1 cellular context compared by ENCODE assay signal in the genomic region with DNA sequence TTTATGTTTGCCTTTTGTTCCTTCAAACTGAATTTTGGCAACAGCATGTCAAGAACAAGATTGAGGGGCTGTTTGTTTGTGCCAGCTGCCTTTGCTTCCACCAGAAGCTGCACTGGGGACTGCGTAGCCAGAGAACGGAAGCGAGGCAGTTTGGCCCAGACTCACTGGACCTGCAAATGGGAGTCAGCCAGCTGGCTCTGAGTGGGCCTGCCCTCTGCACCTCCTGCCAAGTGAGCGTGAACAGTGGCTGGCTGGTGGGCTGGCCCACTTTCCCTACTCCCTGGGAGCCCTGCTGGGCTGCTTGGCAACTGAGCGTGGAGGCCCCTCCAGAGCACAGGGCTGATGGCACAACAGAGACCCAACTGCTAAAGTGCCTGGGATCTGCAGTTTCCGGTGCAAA.
TF ChIP-seq lines count a peak whose summit lies in the region.

No MANE protein-coding gene starts in this region.

TF ChIP-seq in GM23338, 12 proteins besides CTCF, POLR2A, EP300 and RAD21 (continued from another document):
- TF ChIP-seq, protein P1, sequence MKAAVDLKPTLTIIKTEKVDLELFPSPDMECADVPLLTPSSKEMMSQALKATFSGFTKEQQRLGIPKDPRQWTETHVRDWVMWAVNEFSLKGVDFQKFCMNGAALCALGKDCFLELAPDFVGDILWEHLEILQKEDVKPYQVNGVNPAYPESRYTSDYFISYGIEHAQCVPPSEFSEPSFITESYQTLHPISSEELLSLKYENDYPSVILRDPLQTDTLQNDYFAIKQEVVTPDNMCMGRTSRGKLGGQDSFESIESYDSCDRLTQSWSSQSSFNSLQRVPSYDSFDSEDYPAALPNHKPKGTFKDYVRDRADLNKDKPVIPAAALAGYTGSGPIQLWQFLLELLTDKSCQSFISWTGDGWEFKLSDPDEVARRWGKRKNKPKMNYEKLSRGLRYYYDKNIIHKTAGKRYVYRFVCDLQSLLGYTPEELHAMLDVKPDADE (IDR thresholded peaks at IDR 0.05): no peak
- no peak for TF ChIP-seq ZNF331 (CRISPR knock-in tag; IDR thresholded peaks at IDR 0.05; ENCODE audit: low read depth)
- no peak for TF ChIP-seq NANOG (IDR thresholded peaks at IDR 0.05; ENCODE audit: borderline replicate concordance)
TF ChIP-seq in GM23338: peak in this region for 0.
